Comparison of ENCODE assay signal across 1 cellular context in genomic region chr5:40798012-40798855, GRCh38.
TF ChIP-seq lines count a peak whose summit lies in the region.

Gene PRKAA1, minus strand, starts transcription at chr5:40798374. Its CDS starts 185 bp downstream, at chr5:40798189.

TF ChIP-seq in K562, 482 proteins besides CTCF, POLR2A, EP300 and RAD21 (continued from another document):
- TF ChIP-seq HDAC2 (IDR thresholded peaks at IDR 0.05) (peak; percentile 88), ETV1 (tag; conservative IDR thresholded peaks at IDR 0.05; ENCODE audit: low read depth) (0 out of 2 replicates have a peak, but pooled peaks have one; percentile 21), MYBL2 (IDR thresholded peaks at IDR 0.05; ENCODE audit: low read depth) (no peak), MYBL2 (CRISPR knock-in tag; IDR thresholded peaks at IDR 0.05; ENCODE audit: borderline replicate concordance) (no peak), DNMT1 (IDR thresholded peaks at IDR 0.05) (no peak), ATF1 (CRISPR knock-in tag; IDR thresholded peaks at IDR 0.05) (peak; percentile 72; the same call in 1 of the 2 replicates), ATF1 (tag; IDR thresholded peaks at IDR 0.05) (peak; percentile 87), MECOM (CRISPR knock-in tag; IDR thresholded peaks at IDR 0.05) (no peak), NCOA1 (IDR thresholded peaks at IDR 0.05; ENCODE audit: low read depth) (0 out of 2 replicates have a peak, but pooled peaks have one; percentile 38), MLLT1 (IDR thresholded peaks at IDR 0.05) (peak; percentile 12 to 28; a peak in 1 of 4 replicates), ZBTB49 (CRISPR knock-in tag; IDR thresholded peaks at IDR 0.05; ENCODE audit: borderline replicate concordance) (0 out of 2 replicates have a peak, but pooled peaks have one; percentile 48), CREB1 (IDR thresholded peaks at IDR 0.05) (peak; percentile 91), CREB1 (CRISPR knock-in tag; IDR thresholded peaks at IDR 0.05) (peak; percentile 92), SMARCE1 (IDR thresholded peaks at IDR 0.05) (peak; percentile 26; the same call in 1 of the 2 replicates)
